ENCODE assay signal across 1 cellular context in genomic region chr19:44746946-44747738, GRCh38.
TF ChIP-seq lines count a peak whose summit lies in the region.

No MANE protein-coding gene starts in this region.

TF ChIP-seq in HepG2, 621 proteins besides CTCF, POLR2A, EP300 and RAD21 (continued from another document and continues in another):
- no peak for TF ChIP-seq RFXAP (CRISPR knock-in tag; IDR thresholded peaks at IDR 0.05; ENCODE audit: borderline replicate concordance)
- TF ChIP-seq FOXK1 (CRISPR knock-in tag; IDR thresholded peaks at IDR 0.05; ENCODE audit: borderline replicate concordance, low read depth), result peak; percentile 68; the same call in 1 of the 2 replicates
- TF ChIP-seq DR1 (CRISPR knock-in tag; IDR thresholded peaks at IDR 0.05), result no peak; the same call in 1 of the 2 replicates
- peak; percentile 66; the same call in 1 of the 2 replicates for TF ChIP-seq MTA1 (CRISPR knock-in tag; IDR thresholded peaks at IDR 0.05; ENCODE audit: borderline replicate concordance)
- TF ChIP-seq RFX5 (IDR thresholded peaks at IDR 0.05; ENCODE audit: low read depth, low read length), result no peak
- TF ChIP-seq MLXIP (CRISPR knock-in tag; IDR thresholded peaks at IDR 0.05; ENCODE audit: borderline replicate concordance), result no peak
- 0 out of 2 replicates have a peak, but pooled peaks have one; percentile 16 for TF ChIP-seq GFI1 (CRISPR knock-in tag; IDR thresholded peaks at IDR 0.05; ENCODE audit: borderline replicate concordance)
- no peak for TF ChIP-seq RFX3 (CRISPR knock-in tag; IDR thresholded peaks at IDR 0.05)
- TF ChIP-seq STAT5B (CRISPR knock-in tag; IDR thresholded peaks at IDR 0.05), result no peak
- no peak for TF ChIP-seq ZNF3 (CRISPR knock-in tag; IDR thresholded peaks at IDR 0.05)
- TF ChIP-seq ZFAT (CRISPR knock-in tag; conservative IDR thresholded peaks at IDR 0.05), result no peak
- peak; percentile 61 for TF ChIP-seq SAP130 (CRISPR knock-in tag; IDR thresholded peaks at IDR 0.05; ENCODE audit: low read depth)
- TF ChIP-seq SIN3B (IDR thresholded peaks at IDR 0.05; ENCODE audit: low read length), result no peak
- no peak for TF ChIP-seq SNAPC4 (CRISPR knock-in tag; IDR thresholded peaks at IDR 0.05)
- no peak for TF ChIP-seq YY1 (IDR thresholded peaks at IDR 0.05; ENCODE audit: insufficient read depth, insufficient replicate concordance, low read depth, low read length)
- no peak; the same call in 1 of the 2 replicates for TF ChIP-seq KDM2A (CRISPR knock-in tag; IDR thresholded peaks at IDR 0.05; ENCODE audit: borderline replicate concordance, low read depth)
- TF ChIP-seq KLF9 (CRISPR knock-in tag; IDR thresholded peaks at IDR 0.05; ENCODE audit: low read depth), result no peak
- TF ChIP-seq ZNF776 (CRISPR knock-in tag; IDR thresholded peaks at IDR 0.05), result no peak
- TF ChIP-seq ZFP37 (CRISPR knock-in tag; IDR thresholded peaks at IDR 0.05; ENCODE audit: borderline replicate concordance), result no peak
- TF ChIP-seq REST (IDR thresholded peaks at IDR 0.05; ENCODE audit: borderline replicate concordance in 1 of 2, low read depth in 1 of 2, low read length in 2 of 2), result peak in 1 of 2 experiments; percentile 19; a peak in 1 of 4 replicates
- TF ChIP-seq ZNF703 (CRISPR knock-in tag; IDR thresholded peaks at IDR 0.05; ENCODE audit: borderline replicate concordance), result no peak
- TF ChIP-seq ZNF510 (CRISPR knock-in tag; IDR thresholded peaks at IDR 0.05; ENCODE audit: low read depth), result no peak
- 0 out of 2 replicates have a peak, but pooled peaks have one; percentile 45 for TF ChIP-seq ZNF235 (CRISPR knock-in tag; IDR thresholded peaks at IDR 0.05; ENCODE audit: borderline replicate concordance)
- no peak for TF ChIP-seq NCOA1 (CRISPR knock-in tag; IDR thresholded peaks at IDR 0.05)
- no peak for TF ChIP-seq ZNF790 (CRISPR knock-in tag; IDR thresholded peaks at IDR 0.05; ENCODE audit: borderline replicate concordance)
- TF ChIP-seq NCOA2 (CRISPR knock-in tag; IDR thresholded peaks at IDR 0.05), result peak; percentile 68
- no peak for TF ChIP-seq NFE2L1 (CRISPR knock-in tag; IDR thresholded peaks at IDR 0.05; ENCODE audit: borderline replicate concordance)
- no peak for TF ChIP-seq TBP (CRISPR knock-in tag; IDR thresholded peaks at IDR 0.05)
- no peak for TF ChIP-seq MAF1 (CRISPR knock-in tag; IDR thresholded peaks at IDR 0.05; ENCODE audit: borderline replicate concordance)
- no peak for TF ChIP-seq MXD3 (CRISPR knock-in tag; IDR thresholded peaks at IDR 0.05)
- TF ChIP-seq PBX2 (CRISPR knock-in tag; IDR thresholded peaks at IDR 0.05), result no peak
- no peak for TF ChIP-seq PAWR (CRISPR knock-in tag; IDR thresholded peaks at IDR 0.05; ENCODE audit: borderline replicate concordance)
- 0 out of 2 replicates have a peak, but pooled peaks have one; percentile 32 for TF ChIP-seq CBX5 (CRISPR knock-in tag; IDR thresholded peaks at IDR 0.05; ENCODE audit: borderline replicate concordance)
- TF ChIP-seq ZNF740 (CRISPR knock-in tag; IDR thresholded peaks at IDR 0.05), result no peak
- TF ChIP-seq SIN3A (IDR thresholded peaks at IDR 0.05; ENCODE audit: borderline replicate concordance, low read depth, low read length), result 0 out of 2 replicates have a peak, but pooled peaks have one; percentile 29
- no peak for TF ChIP-seq ZNF44 (CRISPR knock-in tag; IDR thresholded peaks at IDR 0.05)
- peak; percentile 71 for TF ChIP-seq ASH2L (IDR thresholded peaks at IDR 0.05; ENCODE audit: insufficient read length, low read depth, low read length)
- no peak for TF ChIP-seq MXI1 (IDR thresholded peaks at IDR 0.05; ENCODE audit: borderline replicate concordance, low read depth, low read length)
- TF ChIP-seq FLYWCH1 (CRISPR knock-in tag; IDR thresholded peaks at IDR 0.05), result no peak
- TF ChIP-seq HMG20B (CRISPR knock-in tag; conservative IDR thresholded peaks at IDR 0.05), result no peak
- TF ChIP-seq ZNF12 (CRISPR knock-in tag; IDR thresholded peaks at IDR 0.05), result no peak
- TF ChIP-seq HOXA5 (CRISPR knock-in tag; IDR thresholded peaks at IDR 0.05), result no peak
- TF ChIP-seq NAIF1 (CRISPR knock-in tag; IDR thresholded peaks at IDR 0.05; ENCODE audit: borderline replicate concordance), result no peak
- TF ChIP-seq IRF1 (CRISPR knock-in tag; IDR thresholded peaks at IDR 0.05; ENCODE audit: low read depth), result no peak
- no peak for TF ChIP-seq ZNF784 (CRISPR knock-in tag; IDR thresholded peaks at IDR 0.05; ENCODE audit: borderline replicate concordance)
- no peak for TF ChIP-seq MTF2 (CRISPR knock-in tag; IDR thresholded peaks at IDR 0.05; ENCODE audit: borderline replicate concordance)
